ENCODE assay signal across 16 cellular contexts in genomic region chrX:38699603-38700110, GRCh38.
"Had no signal": no experiment of that assay in that cellular context is flagged by ENCODE, and none has a peak within 500 bp of the region (broad histone marks: within the 10 kb centered on the region; RNA-seq: fewer than 3 reads in every experiment).

No MANE protein-coding gene starts in this region.

- H3K27ac ChIP-seq: esophagus squamous epithelium, heart left ventricle, pancreas, tibial nerve, uterus had no signal

- H3K27me3 ChIP-seq: esophagus squamous epithelium, tibial nerve, uterus had no signal

- H3K4me3 ChIP-seq: esophagus squamous epithelium, heart left ventricle, pancreas, tibial nerve, uterus had no signal

- ATAC-seq: heart left ventricle; left lobe of liver; naive thymus-derived CD4-positive, alpha-beta T cell; pancreas had no signal

- H3K36me3 ChIP-seq: esophagus squamous epithelium, heart left ventricle, pancreas, tibial nerve, uterus had no signal

- H3K9me3 ChIP-seq: esophagus squamous epithelium, heart left ventricle, pancreas, tibial nerve, uterus had no signal

- DNase-seq: activated CD4-positive, alpha-beta T cell treated with anti-CD3 and anti-CD28 coated beads, Interleukin-2, amount 50 U/mL, for 1 hour; activated naive CD8-positive, alpha-beta T cell treated with anti-CD3 and anti-CD28 coated beads for 36 hours; amygdala; cortex of kidney; effector CD4-positive, alpha-beta T cell; esophagus squamous epithelium; heart left ventricle; naive thymus-derived CD4-positive, alpha-beta T cell; pancreas; small intestine; stimulated activated CD4-positive, alpha-beta T cell treated with anti-CD3 and anti-CD28 coated beads, Interleukin-4, amount 100 ng/mL, for 24 hours; stimulated activated naive CD4-positive, alpha-beta T cell treated with Interleukin-2 at 50 U/mL for 16 hours; substantia nigra; uterus had no signal

- H3K4me1 ChIP-seq: esophagus squamous epithelium, pancreas, uterus had no signal
